Comparison of ENCODE assay signal across 13 cellular contexts in the genomic region with DNA sequence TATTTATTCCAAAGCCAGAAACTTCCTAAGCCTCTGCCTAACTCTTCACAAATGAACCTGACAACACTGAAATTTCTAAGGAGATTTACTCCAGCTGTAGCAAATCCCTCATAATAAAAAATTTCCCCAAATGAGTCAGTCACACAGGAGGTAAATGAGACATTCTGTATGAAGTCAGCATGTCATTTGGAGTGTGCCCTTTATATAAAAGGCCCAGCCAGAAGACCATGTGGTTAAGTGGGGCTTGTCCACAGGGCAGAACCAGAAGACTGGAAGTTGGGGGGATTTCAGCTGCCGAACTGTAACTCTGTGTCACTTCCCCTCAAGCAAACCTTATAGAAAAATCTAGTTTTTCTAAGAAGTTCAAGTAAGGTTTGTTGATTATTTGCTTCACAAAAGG. TPM values are rescaled to one million over a fixed set of nuclear protein-coding genes. Genes with fewer than 3 reads are reported as not detected.
A peak's percentile ranks its signal among the peaks of the same experiment; 100 is the strongest.
DNase-seq lines count a peak whose midpoint lies in the region; ATAC-seq and TF ChIP-seq lines count a peak whose summit lies in the region.
"Had no signal": no experiment of that assay in that cellular context is flagged by ENCODE, and none has a peak within 500 bp of the region (broad histone marks: within the 10 kb centered on the region; RNA-seq: fewer than 3 reads in every experiment).

No MANE protein-coding gene starts in this region.

- peak overlapping the region in 1 of 2 experiments; percentile 22; a peak in 1 of 4 replicates for H4K8ac ChIP-seq in IMR-90 (ENCODE audit: low read depth in 2 of 2, low read length in 2 of 2)

- BruUV-seq in IMR-90 (replicated peaks; lab: Mats Ljungman, UMichigan) = no TSS peak

- peaks cover 30% of the 10 kb centered on the region for H3K36me3 Mint-ChIP-seq in endodermal cell (ENCODE audit: low read depth)
- peaks cover 62% of the 10 kb centered on the region for H3K36me3 Mint-ChIP-seq in nephron progenitor cell (ENCODE audit: low read depth)
- H3K36me3 Mint-ChIP-seq: mesothelial cell of epicardium had no signal

- CTCF ChIA-PET in IMR-90 (lab: Yijun Ruan, JAX) = interaction anchor here (1.0 kb wide), 1 partner anchor 10 kb away, joined by 3 read pairs; no protein-coding TSS in a partner anchor

- H2AK9ac ChIP-seq in IMR-90 (replicated peaks; ENCODE audit: low read depth, low read length, poor library complexity) = no peak overlapping the region

- TF ChIP-seq RAD21 in IMR-90 (IDR thresholded peaks at IDR 0.05; ENCODE audit: low read length) = no peak

- DNase-seq in AG10803 (ENCODE audit: low read depth) = peak; percentile 51
- peak; percentile 92 for DNase-seq in IMR-90
- no peak for DNase-seq in endodermal cell
- DNase-seq in nephron progenitor cell = no peak
- DNase-seq in NCI-H69 (lab: John Stamatoyannopoulos, UW) = no peak
- DNase-seq in activated CD4-positive, alpha-beta T cell treated with anti-CD3 and anti-CD28 coated beads for 1 hour = no peak
- DNase-seq: amniotic stem cell; Caco-2; stimulated activated CD4-positive, alpha-beta T cell treated with anti-CD3 and anti-CD28 coated beads, Interleukin-15, amount 100 ng/mL, for 24 hours had no signal

- no peak overlapping the region; the same call in 1 of the 2 replicates for H3K14ac ChIP-seq in IMR-90 (replicated peaks; ENCODE audit: low read depth, low read length)

- ATAC-seq in IMR-90 (ENCODE audit: low read depth) (peak; percentile 22; the same call in 1 of the 2 replicates), GM19455 (IDR thresholded peaks at IDR 0.05; ENCODE audit: unreplicated experiment) (no peak), GM18907 (IDR thresholded peaks at IDR 0.05; ENCODE audit: unreplicated experiment) (no peak)

- peaks cover 12% of the 10 kb centered on the region for H3K36me3 ChIP-seq in IMR-90 (ENCODE audit: control insufficient read depth, insufficient read depth, low read length)
- H3K36me3 ChIP-seq in endodermal cell (ENCODE audit: control insufficient read depth, insufficient read depth, low read length) = peaks cover 48% of the 10 kb centered on the region

- H3K23ac ChIP-seq in IMR-90 (ENCODE audit: low read depth, low read length) = no peak overlapping the region; the same call in 1 of the 2 replicates

- dilution Hi-C loops in IMR-90 (cut with HindIII; ENCODE audit: low sequenced_read_pairs, unreplicated experiment) = no loop called here

- no peak overlapping the region for H3K27ac Mint-ChIP-seq in endodermal cell
- H3K27ac Mint-ChIP-seq in nephron progenitor cell = peak overlapping the region; percentile 8

- no peaks in the 10 kb centered on the region for H3K27me3 ChIP-seq in IMR-90 (ENCODE audit: control insufficient read depth, insufficient read depth, low read length)
- no peaks in the 10 kb centered on the region for H3K27me3 ChIP-seq in endodermal cell (ENCODE audit: control insufficient read depth, insufficient read depth, low read length, poor library complexity, severe bottlenecking)

- POLR2A ChIA-PET in IMR-90 (lab: Charles Lee; ENCODE audit: unreplicated experiment) = interaction anchor here (0.6 kb wide), 1 partner anchor 1805 kb away, joined by 3 read pairs; no protein-coding TSS in a partner anchor

- H3K4ac ChIP-seq in IMR-90 (ENCODE audit: low read depth, low read length) = peak overlapping the region; percentile 32; the same call in 1 of the 2 replicates

- in situ Hi-C loops in IMR-90 (cut with MboI; ENCODE audit: low sequenced_read_pairs) = no loop called here

- peak overlapping the region; percentile 60; the same call in 1 of the 2 replicates for H2BK20ac ChIP-seq in IMR-90 (ENCODE audit: low read depth, low read length)

- no peak overlapping the region for H2AFZ ChIP-seq in IMR-90 (replicated peaks; ENCODE audit: low read length, poor library complexity)

- H3K4me3 ChIP-seq in AG10803 (ENCODE audit: low read length) = no peak overlapping the region
- H3K4me3 ChIP-seq in IMR-90 (ENCODE audit: insufficient read depth, low read depth, low read length) = no peak overlapping the region
- peak overlapping the region; percentile 37 for H3K4me3 ChIP-seq in endodermal cell (ENCODE audit: low read length)

- H3K9me1 ChIP-seq in IMR-90 (ENCODE audit: insufficient read depth, low read length) = peaks cover 28% of the 10 kb centered on the region

- H4K5ac ChIP-seq in IMR-90 (ENCODE audit: low read depth, low read length) = no peak overlapping the region; the same call in 1 of the 2 replicates

- H3K27me3 Mint-ChIP-seq in endodermal cell (ENCODE audit: insufficient read depth) (no peaks in the 10 kb centered on the region), nephron progenitor cell (ENCODE audit: low read depth, poor library complexity) (peaks cover 2% of the 10 kb centered on the region)

- TF ChIP-seq CTCF in AG10803 (conservative IDR thresholded peaks at IDR 0.05; ENCODE audit: low read length) = no peak
- no peak for TF ChIP-seq CTCF in IMR-90 (conservative IDR thresholded peaks at IDR 0.05; ENCODE audit: low read depth, low read length)
- TF ChIP-seq CTCF in endodermal cell (conservative IDR thresholded peaks at IDR 0.05) = no peak
- no peak for TF ChIP-seq CTCF in nephron progenitor cell (IDR thresholded peaks at IDR 0.05)

- peak overlapping the region; percentile 38 for H2BK5ac ChIP-seq in IMR-90 (ENCODE audit: low read depth, low read length, poor library complexity, severe bottlenecking)

- H3K4me1 Mint-ChIP-seq in endodermal cell (peaks cover 44% of the 10 kb centered on the region), nephron progenitor cell (peaks cover 54% of the 10 kb centered on the region)

- no peak overlapping the region for H4K91ac ChIP-seq in IMR-90 (ENCODE audit: insufficient read depth, low read depth, low read length)

- H2BK120ac ChIP-seq in IMR-90 (ENCODE audit: low read depth, low read length) = peak overlapping the region; percentile 2; the same call in 1 of the 2 replicates

- H2BK15ac ChIP-seq in IMR-90 (ENCODE audit: low read depth, low read length) = 0 out of 3 replicates have a peak overlapping the region, but pooled peaks have one; percentile 41

- peak overlapping the region; percentile 41; the same call in 1 of the 2 replicates for H3K4me2 ChIP-seq in IMR-90 (ENCODE audit: low read depth, low read length)

- H3K9me3 Mint-ChIP-seq in endodermal cell (no peaks in the 10 kb centered on the region), nephron progenitor cell (no peaks in the 10 kb centered on the region)
- H3K9me3 Mint-ChIP-seq: mesothelial cell of epicardium had no signal

- no CpG with 5 or more reads among the region's 1 CpG for WGBS in IMR-90 (ENCODE audit: extremely low coverage in 2 of 2, insufficient read length in 1 of 2), 2 experiments
- WGBS in endodermal cell (ENCODE audit: insufficient coverage in 1 of 2, insufficient read length in 1 of 2), 2 experiments = 55% methylated on average over 1 of the region's 1 CpG; no CpG with 5 or more reads in 1 of the 2 experiments

- peak overlapping the region; percentile 70; the same call in 1 of the 2 replicates for H3K18ac ChIP-seq in IMR-90 (ENCODE audit: low read depth, low read length)

- H3K27ac ChIP-seq in IMR-90 (ENCODE audit: insufficient read depth, low read length) = no peak overlapping the region
- H3K27ac ChIP-seq in endodermal cell (ENCODE audit: low read depth, low read length) = no peak overlapping the region
- H3K27ac ChIP-seq: HL-60 had no signal

- no peak for TF ChIP-seq POLR2A in IMR-90 (IDR thresholded peaks at IDR 0.05; ENCODE audit: low read depth, low read length)

- H3K9me3 ChIP-seq in IMR-90 (ENCODE audit: control insufficient read depth, insufficient read depth, low read length) = no peaks in the 10 kb centered on the region
- no peaks in the 10 kb centered on the region for H3K9me3 ChIP-seq in endodermal cell (ENCODE audit: control insufficient read depth, low read length)
- H3K9me3 ChIP-seq: Caco-2 had no signal

- H3K9ac ChIP-seq in IMR-90 (ENCODE audit: low read depth, low read length) (no peak overlapping the region), endodermal cell (ENCODE audit: extremely low read depth, low read length, poor library complexity, severe bottlenecking) (no peak overlapping the region)

- intact Hi-C loops in IMR-90 (cut with micrococcal nuclease) = no loop called here

- H3K79me1 ChIP-seq in IMR-90 (ENCODE audit: low read depth in 1 of 2, low read length in 2 of 2) = peaks cover 31 to 61% of the 10 kb centered on the region in 2 experiments

- H3K4me3 Mint-ChIP-seq in endodermal cell = no peak overlapping the region
- no peak overlapping the region for H3K4me3 Mint-ChIP-seq in nephron progenitor cell
- H3K4me3 Mint-ChIP-seq: mesothelial cell of epicardium had no signal

- no peaks in the 10 kb centered on the region for H4K20me1 ChIP-seq in IMR-90 (ENCODE audit: insufficient read depth, low read length)

- no peak overlapping the region for H2AK5ac ChIP-seq in IMR-90 (ENCODE audit: low read depth, low read length)

- 0 out of 2 replicates have a peak overlapping the region, but pooled peaks have one; percentile 31 for H3K56ac ChIP-seq in IMR-90 (ENCODE audit: extremely low read depth, insufficient read depth, low read length)

- peaks cover 32% of the 10 kb centered on the region for H3K4me1 ChIP-seq in IMR-90 (ENCODE audit: control insufficient read depth, insufficient read depth, low read length)
- peaks cover 35% of the 10 kb centered on the region for H3K4me1 ChIP-seq in endodermal cell (ENCODE audit: control insufficient read depth, insufficient read depth, low read length)
- H3K4me1 ChIP-seq: Caco-2 had no signal

TF ChIP-seq in IMR-90, 13 proteins besides CTCF, POLR2A, EP300 and RAD21 (continues in another document):
- TF ChIP-seq FOS (IDR thresholded peaks at IDR 0.05; ENCODE audit: low read depth, low read length) = peak; percentile 33; the same call in 1 of the 2 replicates
- TF ChIP-seq ELK1 (IDR thresholded peaks at IDR 0.05; ENCODE audit: borderline replicate concordance, low read depth, low read length) = no peak
- no peak for TF ChIP-seq MAZ (IDR thresholded peaks at IDR 0.05; ENCODE audit: borderline replicate concordance, low read depth, low read length)
- TF ChIP-seq MAFK (IDR thresholded peaks at IDR 0.05; ENCODE audit: low read depth, low read length) = 0 out of 2 replicates have a peak, but pooled peaks have one; percentile 6

RNA-seq across cellular contexts. Expression of gene NRP2, which starts 30.2 kb away (rescaled TPM):
- 43.3 and 46.4 TPM in 2 replicates for total RNA-seq in IMR-90 (2012; rRNA removed)
- 45.2 and 51.3 TPM in 2 replicates for polyA plus RNA-seq in IMR-90 (2012; rRNA removed)
- polyA plus RNA-seq in IMR-90 (2012; cell fraction: cytosol; rRNA removed) = 40.6 and 48.8 TPM in 2 replicates
- polyA plus RNA-seq in IMR-90 (2012; cell fraction: nucleus; rRNA removed; ENCODE audit: low replicate concordance) = 27.6 and 54.4 TPM in 2 replicates
- 10 to 100 TPM; 69.7 to 92.4 TPM for total RNA-seq in endodermal cell
- 79.4 TPM for polyA plus RNA-seq in endodermal cell (2013, experiment 1 of 2)
- 80.4 TPM for polyA plus RNA-seq in endodermal cell (2013, experiment 2 of 2)

Comparison
In these comparisons a context has a peak if more than half of its experiments do, and no peak if none do; other contexts are left out.
1. DNase-seq: peak in AG10803 (single experiment) and IMR-90 (single experiment); none in endodermal cell (single experiment), nephron progenitor cell (single experiment), NCI-H69 (single experiment) and activated CD4-positive, alpha-beta T cell treated with anti-CD3 and anti-CD28 coated beads for 1 hour (single experiment).